Comparison of ENCODE assay signal across 30 cellular contexts in genomic region chr11:13635290-13635689, GRCh38.
"Had no signal": no experiment of that assay in that cellular context is flagged by ENCODE, and none has a peak within 500 bp of the region (broad histone marks: within the 10 kb centered on the region; RNA-seq: fewer than 3 reads in every experiment).

No MANE protein-coding gene starts in this region.

- H3K27me3 ChIP-seq: brain microvascular endothelial cell, esophagus muscularis mucosa, gastrocnemius medialis had no signal

- H3K9me3 ChIP-seq: gastrocnemius medialis had no signal

- H3K36me3 ChIP-seq: brain microvascular endothelial cell, esophagus muscularis mucosa, gastrocnemius medialis, WERI-Rb-1 had no signal

- H3K4me3 ChIP-seq: coronary artery, dorsolateral prefrontal cortex, esophagus muscularis mucosa, gastrocnemius medialis had no signal

- H3K4me1 ChIP-seq: esophagus muscularis mucosa, foreskin keratinocyte, gastrocnemius medialis had no signal

- DNase-seq: activated CD4-positive, alpha-beta memory T cell treated with anti-CD3 and anti-CD28 coated beads for 36 hours; activated CD4-positive, alpha-beta T cell treated with anti-CD3 and anti-CD28 coated beads for 36 hours; activated CD4-positive, alpha-beta T cell treated with anti-CD3 and anti-CD28 coated beads, Interleukin-2, amount 10 ng/mL, durations not matched to agents 24 days and 14 days; activated CD4-positive, CD25-positive, alpha-beta regulatory T cell; activated CD4-positive, CD25-positive, alpha-beta regulatory T cell treated with anti-CD3 and anti-CD28 coated beads, Interleukin-2, amount 50 U/mL, for 72 hours; activated CD8-positive, alpha-beta memory T cell treated with anti-CD3 and anti-CD28 coated beads, Interleukin-2, amount 50 U/mL, for 48 hours; activated gamma-delta T cell; activated naive CD4-positive, alpha-beta T cell; activated naive CD4-positive, alpha-beta T cell treated with anti-CD3 and anti-CD28 coated beads, Interleukin-2, amount 10 ng/mL, durations not matched to agents 7 days and 5 days; activated naive CD8-positive, alpha-beta T cell treated with anti-CD3 and anti-CD28 coated beads, Interleukin-2, amount 10 ng/mL, durations not matched to agents 7 days and 5 days; activated T-cell treated with anti-CD3 and anti-CD28 coated beads for 4 hours; activated T-cell treated with anti-CD3 and anti-CD28 coated beads, Interleukin-2, amount 50 U/mL, for 24 hours; activated T-cell treated with anti-CD3 and anti-CD28 coated beads, Interleukin-2, amount 50 U/mL, for 72 hours; brain microvascular endothelial cell; dorsolateral prefrontal cortex; effector memory CD4-positive, alpha-beta T cell; erythroblast; foreskin keratinocyte; gastrocnemius medialis; glutamatergic neuron; T-helper 1 cell; T-helper 17 cell; T1000; WERI-Rb-1 had no signal

- H3K27ac Mint-ChIP-seq: activated CD4-positive, alpha-beta memory T cell treated with anti-CD3 and anti-CD28 coated beads for 36 hours; activated CD4-positive, alpha-beta T cell treated with anti-CD3 and anti-CD28 coated beads for 36 hours; activated CD4-positive, alpha-beta T cell treated with anti-CD3 and anti-CD28 coated beads, Interleukin-2, amount 10 ng/mL, durations not matched to agents 24 days and 14 days; activated naive CD4-positive, alpha-beta T cell treated with anti-CD3 and anti-CD28 coated beads, Interleukin-2, amount 10 ng/mL, durations not matched to agents 7 days and 5 days; activated naive CD4-positive, alpha-beta T cell treated with anti-CD3 and anti-CD28 coated beads, Interleukin-2, amount 50 U/mL, for 72 hours; activated naive CD8-positive, alpha-beta T cell treated with anti-CD3 and anti-CD28 coated beads, Interleukin-2, amount 10 ng/mL, durations not matched to agents 7 days and 5 days; activated T-cell treated with anti-CD3 and anti-CD28 coated beads, Interleukin-2, amount 50 U/mL, for 24 hours; activated T-cell treated with anti-CD3 and anti-CD28 coated beads, Interleukin-2, amount 50 U/mL, for 72 hours; dendritic cell treated with granulocyte-macrophage colony-stimulating factor and Interleukin-4, amounts not matched to agents 40 ng/mL and 50 ng/mL, for 4 days; T-helper 17 cell; T-helper 2 cell treated with Interferon-gamma antibody and Interleukin-4, amounts not matched to agents 5 μg/mL and 100 μg/mL, for 36 hours had no signal

- ATAC-seq: activated CD4-positive, alpha-beta T cell treated with anti-CD3 and anti-CD28 coated beads for 36 hours; activated naive CD4-positive, alpha-beta T cell treated with anti-CD3 and anti-CD28 coated beads, Interleukin-2, amount 50 U/mL, for 72 hours; activated T-cell treated with anti-CD3 and anti-CD28 coated beads, Interleukin-2, amount 50 U/mL, for 72 hours; foreskin keratinocyte; gastrocnemius medialis; T-helper 17 cell had no signal

- H3K4me3 Mint-ChIP-seq: activated CD4-positive, alpha-beta memory T cell treated with anti-CD3 and anti-CD28 coated beads for 36 hours; activated CD4-positive, alpha-beta T cell treated with anti-CD3 and anti-CD28 coated beads for 36 hours; activated CD4-positive, alpha-beta T cell treated with anti-CD3 and anti-CD28 coated beads, Interleukin-2, amount 10 ng/mL, durations not matched to agents 24 days and 14 days; activated naive CD4-positive, alpha-beta T cell treated with anti-CD3 and anti-CD28 coated beads, Interleukin-2, amount 10 ng/mL, durations not matched to agents 7 days and 5 days; activated naive CD8-positive, alpha-beta T cell treated with anti-CD3 and anti-CD28 coated beads, Interleukin-2, amount 10 ng/mL, durations not matched to agents 7 days and 5 days; activated T-cell treated with anti-CD3 and anti-CD28 coated beads, Interleukin-2, amount 50 U/mL, for 24 hours; activated T-cell treated with anti-CD3 and anti-CD28 coated beads, Interleukin-2, amount 50 U/mL, for 72 hours; central memory CD8-positive, alpha-beta T cell; dendritic cell treated with granulocyte-macrophage colony-stimulating factor and Interleukin-4, amounts not matched to agents 40 ng/mL and 50 ng/mL, for 4 days; T-helper 17 cell; T-helper 2 cell treated with Interferon-gamma antibody and Interleukin-4, amounts not matched to agents 5 μg/mL and 100 μg/mL, for 36 hours had no signal

- H3K36me3 Mint-ChIP-seq: activated CD4-positive, alpha-beta memory T cell treated with anti-CD3 and anti-CD28 coated beads for 36 hours; activated naive CD4-positive, alpha-beta T cell treated with anti-CD3 and anti-CD28 coated beads, Interleukin-2, amount 10 ng/mL, durations not matched to agents 7 days and 5 days; activated naive CD4-positive, alpha-beta T cell treated with anti-CD3 and anti-CD28 coated beads, Interleukin-2, amount 50 U/mL, for 72 hours; activated naive CD8-positive, alpha-beta T cell treated with anti-CD3 and anti-CD28 coated beads, Interleukin-2, amount 10 ng/mL, durations not matched to agents 7 days and 5 days had no signal

- H3K9me3 Mint-ChIP-seq: activated CD4-positive, alpha-beta memory T cell treated with anti-CD3 and anti-CD28 coated beads for 36 hours; activated CD4-positive, alpha-beta T cell treated with anti-CD3 and anti-CD28 coated beads, Interleukin-2, amount 10 ng/mL, durations not matched to agents 24 days and 14 days; activated naive CD4-positive, alpha-beta T cell treated with anti-CD3 and anti-CD28 coated beads, Interleukin-2, amount 10 ng/mL, durations not matched to agents 7 days and 5 days; activated naive CD4-positive, alpha-beta T cell treated with anti-CD3 and anti-CD28 coated beads, Interleukin-2, amount 50 U/mL, for 72 hours; activated T-cell treated with anti-CD3 and anti-CD28 coated beads, Interleukin-2, amount 50 U/mL, for 72 hours; central memory CD8-positive, alpha-beta T cell; dendritic cell treated with granulocyte-macrophage colony-stimulating factor and Interleukin-4, amounts not matched to agents 40 ng/mL and 50 ng/mL, for 4 days; T-helper 2 cell treated with Interferon-gamma antibody and Interleukin-4, amounts not matched to agents 5 μg/mL and 100 μg/mL, for 36 hours had no signal

- H3K27ac ChIP-seq: brain microvascular endothelial cell, coronary artery, dorsolateral prefrontal cortex, esophagus muscularis mucosa, foreskin keratinocyte, gastrocnemius medialis, WERI-Rb-1 had no signal

- H3K4me1 Mint-ChIP-seq: activated CD4-positive, alpha-beta T cell treated with anti-CD3 and anti-CD28 coated beads for 36 hours; activated CD4-positive, alpha-beta T cell treated with anti-CD3 and anti-CD28 coated beads, Interleukin-2, amount 10 ng/mL, durations not matched to agents 24 days and 14 days; activated naive CD4-positive, alpha-beta T cell treated with anti-CD3 and anti-CD28 coated beads, Interleukin-2, amount 10 ng/mL, durations not matched to agents 7 days and 5 days; activated naive CD8-positive, alpha-beta T cell treated with anti-CD3 and anti-CD28 coated beads, Interleukin-2, amount 10 ng/mL, durations not matched to agents 7 days and 5 days; central memory CD8-positive, alpha-beta T cell; T-helper 17 cell had no signal
